In genomic region chr2:99489758-99490087, GRCh38 we compare ENCODE assay signal across 1 cellular context.
A peak's percentile ranks its signal among the peaks of the same experiment; 100 is the strongest.
TF ChIP-seq lines count a peak whose summit lies in the region.

REV1 (minus strand) TSS chr2:99490017; CDS start chr2:99464975, 25,042 bp downstream.

TF ChIP-seq in HepG2, 621 proteins besides CTCF, POLR2A, EP300 and RAD21 (continued from another document):
- TF ChIP-seq DMAP1 (CRISPR knock-in tag; IDR thresholded peaks at IDR 0.05) (no peak), AGO1 (IDR thresholded peaks at IDR 0.05; ENCODE audit: low read depth, low read length, poor library complexity, severe bottlenecking) (peak; percentile 1), ZNF784 (CRISPR knock-in tag; IDR thresholded peaks at IDR 0.05; ENCODE audit: borderline replicate concordance) (0 out of 2 replicates have a peak, but pooled peaks have one; percentile 2), CSRNP2 (CRISPR knock-in tag; conservative IDR thresholded peaks at IDR 0.05; ENCODE audit: low read depth) (0 out of 2 replicates have a peak, but pooled peaks have one; percentile 1), CENPT (CRISPR knock-in tag; IDR thresholded peaks at IDR 0.05; ENCODE audit: low read depth) (0 out of 2 replicates have a peak, but pooled peaks have one; percentile 62), SAFB2 (CRISPR knock-in tag; IDR thresholded peaks at IDR 0.05; ENCODE audit: borderline replicate concordance, low read depth) (peak; percentile 15; the same call in 1 of the 2 replicates), ZBTB40 (IDR thresholded peaks at IDR 0.05) (no peak), ZBTB40 (CRISPR knock-in tag; IDR thresholded peaks at IDR 0.05) (no peak), ZNF230 (CRISPR knock-in tag; IDR thresholded peaks at IDR 0.05) (no peak), ZFY (CRISPR knock-in tag; IDR thresholded peaks at IDR 0.05) (peak; percentile 78), ETS1 (CRISPR knock-in tag; IDR thresholded peaks at IDR 0.05) (0 out of 2 replicates have a peak, but pooled peaks have one; percentile 22), CHD2 (IDR thresholded peaks at IDR 0.05; ENCODE audit: low read depth, low read length) (0 out of 2 replicates have a peak, but pooled peaks have one; percentile 11), FUBP1 (CRISPR knock-in tag; IDR thresholded peaks at IDR 0.05; ENCODE audit: borderline replicate concordance) (no peak), ZNF451 (CRISPR knock-in tag; IDR thresholded peaks at IDR 0.05) (peak; percentile 46; the same call in 1 of the 2 replicates), ZNF563 (CRISPR knock-in tag; IDR thresholded peaks at IDR 0.05) (peak; percentile 70)
TF ChIP-seq in HepG2: peak in this region for 41.
